In genomic region chr1:21495225-21495820, GRCh38 we compare ENCODE assay signal across 18 cellular contexts.
"Had no signal": no experiment of that assay in that cellular context is flagged by ENCODE, and none has a peak within 500 bp of the region (broad histone marks: within the 10 kb centered on the region; RNA-seq: fewer than 3 reads in every experiment).

No MANE protein-coding gene starts in this region.

- H3K27me3 ChIP-seq: colonic mucosa, pancreas had no signal

- H3K27ac ChIP-seq: colonic mucosa, esophagus muscularis mucosa, left ventricle myocardium inferior, pancreas had no signal

- H3K9me3 ChIP-seq: colonic mucosa, esophagus muscularis mucosa, pancreas had no signal

- DNase-seq: colonic mucosa; dermis blood vessel endothelial cell; foreskin fibroblast; kidney; left cardiac atrium; left ventricle myocardium inferior; natural killer cell; occipital lobe; pancreas; right cardiac atrium; stimulated activated CD4-positive, alpha-beta T cell treated with anti-CD3 and anti-CD28 coated beads, Interleukin-2, amount 100 ng/mL, for 48 hours; stimulated activated naive CD4-positive, alpha-beta T cell treated with Interleukin-2 at 50 U/mL for 16 hours; trophoblast cell had no signal

- ATAC-seq: left cardiac atrium, natural killer cell, pancreas, right cardiac atrium had no signal

- FAIRE-seq: endothelial cell of umbilical vein, kidney, pancreas, urothelium cell line had no signal

- H3K4me1 ChIP-seq: colonic mucosa, pancreas had no signal

- H3K36me3 ChIP-seq: colonic mucosa, esophagus muscularis mucosa, left ventricle myocardium inferior, pancreas had no signal

- H3K4me3 ChIP-seq: colonic mucosa, esophagus muscularis mucosa, left ventricle myocardium inferior, lung, pancreas, smooth muscle cell had no signal
